ENCODE assay signal across 1 cellular context in the genomic region with DNA sequence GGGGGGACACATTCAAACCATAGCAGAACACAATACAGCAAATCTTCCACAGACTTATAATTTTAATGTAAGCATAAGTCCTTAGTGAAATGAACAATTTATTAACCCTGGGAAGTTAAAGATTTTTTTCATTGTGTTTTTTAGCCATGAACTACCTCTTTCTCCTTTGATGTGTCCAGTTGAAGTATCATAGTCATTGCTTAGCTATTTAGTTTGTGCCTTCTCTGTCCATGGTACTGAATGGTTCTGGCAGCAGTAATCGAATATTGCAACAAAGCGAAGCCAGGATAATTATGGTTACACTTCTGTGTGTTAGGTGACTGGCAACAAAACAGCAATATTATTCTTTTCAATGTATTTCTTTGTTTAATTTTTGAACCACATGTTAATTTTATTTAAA.
A peak's percentile ranks its signal among the peaks of the same experiment; 100 is the strongest.
TF ChIP-seq lines count a peak whose summit lies in the region.

No MANE protein-coding gene starts in this region.

TF ChIP-seq in HepG2, 621 proteins besides CTCF, POLR2A, EP300 and RAD21 (continued from another document and continues in another):
- TF ChIP-seq, protein P1, sequence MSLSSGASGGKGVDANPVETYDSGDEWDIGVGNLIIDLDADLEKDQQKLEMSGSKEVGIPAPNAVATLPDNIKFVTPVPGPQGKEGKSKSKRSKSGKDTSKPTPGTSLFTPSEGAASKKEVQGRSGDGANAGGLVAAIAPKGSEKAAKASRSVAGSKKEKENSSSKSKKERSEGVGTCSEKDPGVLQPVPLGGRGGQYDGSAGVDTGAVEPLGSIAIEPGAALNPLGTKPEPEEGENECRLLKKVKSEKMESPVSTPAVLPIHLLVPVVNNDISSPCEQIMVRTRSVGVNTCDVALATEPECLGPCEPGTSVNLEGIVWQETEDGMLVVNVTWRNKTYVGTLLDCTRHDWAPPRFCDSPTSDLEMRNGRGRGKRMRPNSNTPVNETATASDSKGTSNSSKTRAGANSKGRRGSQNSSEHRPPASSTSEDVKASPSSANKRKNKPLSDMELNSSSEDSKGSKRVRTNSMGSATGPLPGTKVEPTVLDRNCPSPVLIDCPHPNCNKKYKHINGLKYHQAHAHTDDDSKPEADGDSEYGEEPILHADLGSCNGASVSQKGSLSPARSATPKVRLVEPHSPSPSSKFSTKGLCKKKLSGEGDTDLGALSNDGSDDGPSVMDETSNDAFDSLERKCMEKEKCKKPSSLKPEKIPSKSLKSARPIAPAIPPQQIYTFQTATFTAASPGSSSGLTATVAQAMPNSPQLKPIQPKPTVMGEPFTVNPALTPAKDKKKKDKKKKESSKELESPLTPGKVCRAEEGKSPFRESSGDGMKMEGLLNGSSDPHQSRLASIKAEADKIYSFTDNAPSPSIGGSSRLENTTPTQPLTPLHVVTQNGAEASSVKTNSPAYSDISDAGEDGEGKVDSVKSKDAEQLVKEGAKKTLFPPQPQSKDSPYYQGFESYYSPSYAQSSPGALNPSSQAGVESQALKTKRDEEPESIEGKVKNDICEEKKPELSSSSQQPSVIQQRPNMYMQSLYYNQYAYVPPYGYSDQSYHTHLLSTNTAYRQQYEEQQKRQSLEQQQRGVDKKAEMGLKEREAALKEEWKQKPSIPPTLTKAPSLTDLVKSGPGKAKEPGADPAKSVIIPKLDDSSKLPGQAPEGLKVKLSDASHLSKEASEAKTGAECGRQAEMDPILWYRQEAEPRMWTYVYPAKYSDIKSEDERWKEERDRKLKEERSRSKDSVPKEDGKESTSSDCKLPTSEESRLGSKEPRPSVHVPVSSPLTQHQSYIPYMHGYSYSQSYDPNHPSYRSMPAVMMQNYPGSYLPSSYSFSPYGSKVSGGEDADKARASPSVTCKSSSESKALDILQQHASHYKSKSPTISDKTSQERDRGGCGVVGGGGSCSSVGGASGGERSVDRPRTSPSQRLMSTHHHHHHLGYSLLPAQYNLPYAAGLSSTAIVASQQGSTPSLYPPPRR (CRISPR knock-in tag; IDR thresholded peaks at IDR 0.05; ENCODE audit: borderline replicate concordance), result no peak
- TF ChIP-seq SALL1 (CRISPR knock-in tag; IDR thresholded peaks at IDR 0.05) (no peak), ZNF180 (CRISPR knock-in tag; IDR thresholded peaks at IDR 0.05; ENCODE audit: borderline replicate concordance, low read depth) (no peak), ZNF484 (CRISPR knock-in tag; IDR thresholded peaks at IDR 0.05; ENCODE audit: borderline replicate concordance, low read depth) (no peak), MIXL1 (CRISPR knock-in tag; IDR thresholded peaks at IDR 0.05) (peak; percentile 74; the same call in 1 of the 2 replicates), THAP11 (CRISPR knock-in tag; IDR thresholded peaks at IDR 0.05) (peak; percentile 48; the same call in 1 of the 2 replicates), ZNF350 (CRISPR knock-in tag; IDR thresholded peaks at IDR 0.05; ENCODE audit: borderline replicate concordance, low read depth) (no peak), RARA (CRISPR knock-in tag; IDR thresholded peaks at IDR 0.05) (peak; percentile 47), GATAD1 (CRISPR knock-in tag; IDR thresholded peaks at IDR 0.05) (0 out of 2 replicates have a peak, but pooled peaks have one; percentile 29), TEAD3 (CRISPR knock-in tag; optimal IDR thresholded peaks at IDR 0.05; ENCODE audit: borderline replicate concordance) (peak; percentile 25), EHMT2 (IDR thresholded peaks at IDR 0.05; ENCODE audit: borderline replicate concordance, low read depth, low read length) (peak; percentile 88; the same call in 1 of the 2 replicates), ZNF792 (CRISPR knock-in tag; IDR thresholded peaks at IDR 0.05) (peak; percentile 75; the same call in 1 of the 2 replicates), MAZ (IDR thresholded peaks at IDR 0.05; ENCODE audit: borderline replicate concordance, low read depth, low read length) (no peak), MAZ (CRISPR knock-in tag; IDR thresholded peaks at IDR 0.05; ENCODE audit: low read depth) (no peak), ZFP36L2 (CRISPR knock-in tag; IDR thresholded peaks at IDR 0.05) (0 out of 2 replicates have a peak, but pooled peaks have one; percentile 65), ZBTB38 (CRISPR knock-in tag; IDR thresholded peaks at IDR 0.05) (no peak), BRCA1 (CRISPR knock-in tag; IDR thresholded peaks at IDR 0.05) (peak; percentile 72; the same call in 1 of the 2 replicates), PHF5A (CRISPR knock-in tag; IDR thresholded peaks at IDR 0.05; ENCODE audit: low read depth, unreplicated experiment) (no peak), ZNF3 (CRISPR knock-in tag; IDR thresholded peaks at IDR 0.05) (no peak), ZNF841 (CRISPR knock-in tag; IDR thresholded peaks at IDR 0.05; ENCODE audit: borderline replicate concordance) (no peak), ZNF530 (CRISPR knock-in tag; IDR thresholded peaks at IDR 0.05; ENCODE audit: low read depth) (no peak)
- TF ChIP-seq, protein P2, sequence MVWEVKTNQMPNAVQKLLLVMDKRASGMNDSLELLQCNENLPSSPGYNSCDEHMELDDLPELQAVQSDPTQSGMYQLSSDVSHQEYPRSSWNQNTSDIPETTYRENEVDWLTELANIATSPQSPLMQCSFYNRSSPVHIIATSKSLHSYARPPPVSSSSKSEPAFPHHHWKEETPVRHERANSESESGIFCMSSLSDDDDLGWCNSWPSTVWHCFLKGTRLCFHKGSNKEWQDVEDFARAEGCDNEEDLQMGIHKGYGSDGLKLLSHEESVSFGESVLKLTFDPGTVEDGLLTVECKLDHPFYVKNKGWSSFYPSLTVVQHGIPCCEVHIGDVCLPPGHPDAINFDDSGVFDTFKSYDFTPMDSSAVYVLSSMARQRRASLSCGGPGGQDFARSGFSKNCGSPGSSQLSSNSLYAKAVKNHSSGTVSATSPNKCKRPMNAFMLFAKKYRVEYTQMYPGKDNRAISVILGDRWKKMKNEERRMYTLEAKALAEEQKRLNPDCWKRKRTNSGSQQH (CRISPR knock-in tag; IDR thresholded peaks at IDR 0.05; ENCODE audit: low read depth), result 0 out of 2 replicates have a peak, but pooled peaks have one; percentile 39
- TF ChIP-seq, protein P3, sequence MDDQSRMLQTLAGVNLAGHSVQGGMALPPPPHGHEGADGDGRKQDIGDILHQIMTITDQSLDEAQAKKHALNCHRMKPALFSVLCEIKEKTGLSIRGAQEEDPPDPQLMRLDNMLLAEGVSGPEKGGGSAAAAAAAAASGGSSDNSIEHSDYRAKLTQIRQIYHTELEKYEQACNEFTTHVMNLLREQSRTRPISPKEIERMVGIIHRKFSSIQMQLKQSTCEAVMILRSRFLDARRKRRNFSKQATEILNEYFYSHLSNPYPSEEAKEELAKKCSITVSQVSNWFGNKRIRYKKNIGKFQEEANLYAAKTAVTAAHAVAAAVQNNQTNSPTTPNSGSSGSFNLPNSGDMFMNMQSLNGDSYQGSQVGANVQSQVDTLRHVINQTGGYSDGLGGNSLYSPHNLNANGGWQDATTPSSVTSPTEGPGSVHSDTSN (CRISPR knock-in tag; IDR thresholded peaks at IDR 0.05; ENCODE audit: borderline replicate concordance), result 0 out of 2 replicates have a peak, but pooled peaks have one; percentile 28
- TF ChIP-seq, protein P4, sequence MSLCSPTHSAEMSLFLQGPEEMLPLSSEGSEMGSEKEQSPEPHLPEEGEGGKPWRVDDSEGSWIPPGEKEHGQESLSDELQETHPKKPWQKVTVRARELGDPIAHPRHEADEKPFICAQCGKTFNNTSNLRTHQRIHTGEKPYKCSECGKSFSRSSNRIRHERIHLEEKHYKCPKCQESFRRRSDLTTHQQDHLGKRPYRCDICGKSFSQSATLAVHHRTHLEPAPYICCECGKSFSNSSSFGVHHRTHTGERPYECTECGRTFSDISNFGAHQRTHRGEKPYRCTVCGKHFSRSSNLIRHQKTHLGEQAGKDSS (CRISPR knock-in tag; IDR thresholded peaks at IDR 0.05; ENCODE audit: borderline replicate concordance, low read depth), result no peak
- TF ChIP-seq, protein P5, sequence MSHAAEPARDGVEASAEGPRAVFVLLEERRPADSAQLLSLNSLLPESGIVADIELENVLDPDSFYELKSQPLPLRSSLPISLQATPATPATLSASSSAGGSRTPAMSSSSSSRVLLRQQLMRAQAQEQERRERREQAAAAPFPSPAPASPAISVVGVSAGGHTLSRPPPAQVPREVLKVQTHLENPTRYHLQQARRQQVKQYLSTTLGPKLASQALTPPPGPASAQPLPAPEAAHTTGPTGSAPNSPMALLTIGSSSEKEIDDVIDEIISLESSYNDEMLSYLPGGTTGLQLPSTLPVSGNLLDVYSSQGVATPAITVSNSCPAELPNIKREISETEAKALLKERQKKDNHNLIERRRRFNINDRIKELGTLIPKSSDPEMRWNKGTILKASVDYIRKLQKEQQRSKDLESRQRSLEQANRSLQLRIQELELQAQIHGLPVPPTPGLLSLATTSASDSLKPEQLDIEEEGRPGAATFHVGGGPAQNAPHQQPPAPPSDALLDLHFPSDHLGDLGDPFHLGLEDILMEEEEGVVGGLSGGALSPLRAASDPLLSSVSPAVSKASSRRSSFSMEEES (CRISPR knock-in tag; IDR thresholded peaks at IDR 0.05), result peak; percentile 43; the same call in 1 of the 2 replicates
- TF ChIP-seq, protein P6, sequence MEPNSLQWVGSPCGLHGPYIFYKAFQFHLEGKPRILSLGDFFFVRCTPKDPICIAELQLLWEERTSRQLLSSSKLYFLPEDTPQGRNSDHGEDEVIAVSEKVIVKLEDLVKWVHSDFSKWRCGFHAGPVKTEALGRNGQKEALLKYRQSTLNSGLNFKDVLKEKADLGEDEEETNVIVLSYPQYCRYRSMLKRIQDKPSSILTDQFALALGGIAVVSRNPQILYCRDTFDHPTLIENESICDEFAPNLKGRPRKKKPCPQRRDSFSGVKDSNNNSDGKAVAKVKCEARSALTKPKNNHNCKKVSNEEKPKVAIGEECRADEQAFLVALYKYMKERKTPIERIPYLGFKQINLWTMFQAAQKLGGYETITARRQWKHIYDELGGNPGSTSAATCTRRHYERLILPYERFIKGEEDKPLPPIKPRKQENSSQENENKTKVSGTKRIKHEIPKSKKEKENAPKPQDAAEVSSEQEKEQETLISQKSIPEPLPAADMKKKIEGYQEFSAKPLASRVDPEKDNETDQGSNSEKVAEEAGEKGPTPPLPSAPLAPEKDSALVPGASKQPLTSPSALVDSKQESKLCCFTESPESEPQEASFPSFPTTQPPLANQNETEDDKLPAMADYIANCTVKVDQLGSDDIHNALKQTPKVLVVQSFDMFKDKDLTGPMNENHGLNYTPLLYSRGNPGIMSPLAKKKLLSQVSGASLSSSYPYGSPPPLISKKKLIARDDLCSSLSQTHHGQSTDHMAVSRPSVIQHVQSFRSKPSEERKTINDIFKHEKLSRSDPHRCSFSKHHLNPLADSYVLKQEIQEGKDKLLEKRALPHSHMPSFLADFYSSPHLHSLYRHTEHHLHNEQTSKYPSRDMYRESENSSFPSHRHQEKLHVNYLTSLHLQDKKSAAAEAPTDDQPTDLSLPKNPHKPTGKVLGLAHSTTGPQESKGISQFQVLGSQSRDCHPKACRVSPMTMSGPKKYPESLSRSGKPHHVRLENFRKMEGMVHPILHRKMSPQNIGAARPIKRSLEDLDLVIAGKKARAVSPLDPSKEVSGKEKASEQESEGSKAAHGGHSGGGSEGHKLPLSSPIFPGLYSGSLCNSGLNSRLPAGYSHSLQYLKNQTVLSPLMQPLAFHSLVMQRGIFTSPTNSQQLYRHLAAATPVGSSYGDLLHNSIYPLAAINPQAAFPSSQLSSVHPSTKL (CRISPR knock-in tag; IDR thresholded peaks at IDR 0.05), result peak; percentile 39; the same call in 1 of the 2 replicates
- TF ChIP-seq, protein P7, sequence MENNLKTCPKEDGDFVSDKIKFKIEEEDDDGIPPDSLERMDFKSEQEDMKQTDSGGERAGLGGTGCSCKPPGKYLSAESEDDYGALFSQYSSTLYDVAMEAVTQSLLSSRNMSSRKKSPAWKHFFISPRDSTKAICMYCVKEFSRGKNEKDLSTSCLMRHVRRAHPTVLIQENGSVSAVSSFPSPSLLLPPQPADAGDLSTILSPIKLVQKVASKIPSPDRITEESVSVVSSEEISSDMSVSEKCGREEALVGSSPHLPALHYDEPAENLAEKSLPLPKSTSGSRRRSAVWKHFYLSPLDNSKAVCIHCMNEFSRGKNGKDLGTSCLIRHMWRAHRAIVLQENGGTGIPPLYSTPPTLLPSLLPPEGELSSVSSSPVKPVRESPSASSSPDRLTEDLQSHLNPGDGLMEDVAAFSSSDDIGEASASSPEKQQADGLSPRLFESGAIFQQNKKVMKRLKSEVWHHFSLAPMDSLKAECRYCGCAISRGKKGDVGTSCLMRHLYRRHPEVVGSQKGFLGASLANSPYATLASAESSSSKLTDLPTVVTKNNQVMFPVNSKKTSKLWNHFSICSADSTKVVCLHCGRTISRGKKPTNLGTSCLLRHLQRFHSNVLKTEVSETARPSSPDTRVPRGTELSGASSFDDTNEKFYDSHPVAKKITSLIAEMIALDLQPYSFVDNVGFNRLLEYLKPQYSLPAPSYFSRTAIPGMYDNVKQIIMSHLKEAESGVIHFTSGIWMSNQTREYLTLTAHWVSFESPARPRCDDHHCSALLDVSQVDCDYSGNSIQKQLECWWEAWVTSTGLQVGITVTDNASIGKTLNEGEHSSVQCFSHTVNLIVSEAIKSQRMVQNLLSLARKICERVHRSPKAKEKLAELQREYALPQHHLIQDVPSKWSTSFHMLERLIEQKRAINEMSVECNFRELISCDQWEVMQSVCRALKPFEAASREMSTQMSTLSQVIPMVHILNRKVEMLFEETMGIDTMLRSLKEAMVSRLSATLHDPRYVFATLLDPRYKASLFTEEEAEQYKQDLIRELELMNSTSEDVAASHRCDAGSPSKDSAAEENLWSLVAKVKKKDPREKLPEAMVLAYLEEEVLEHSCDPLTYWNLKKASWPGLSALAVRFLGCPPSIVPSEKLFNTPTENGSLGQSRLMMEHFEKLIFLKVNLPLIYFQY (CRISPR knock-in tag; IDR thresholded peaks at IDR 0.05; ENCODE audit: borderline replicate concordance), result peak; percentile 49; the same call in 1 of the 2 replicates
- TF ChIP-seq, protein P8, sequence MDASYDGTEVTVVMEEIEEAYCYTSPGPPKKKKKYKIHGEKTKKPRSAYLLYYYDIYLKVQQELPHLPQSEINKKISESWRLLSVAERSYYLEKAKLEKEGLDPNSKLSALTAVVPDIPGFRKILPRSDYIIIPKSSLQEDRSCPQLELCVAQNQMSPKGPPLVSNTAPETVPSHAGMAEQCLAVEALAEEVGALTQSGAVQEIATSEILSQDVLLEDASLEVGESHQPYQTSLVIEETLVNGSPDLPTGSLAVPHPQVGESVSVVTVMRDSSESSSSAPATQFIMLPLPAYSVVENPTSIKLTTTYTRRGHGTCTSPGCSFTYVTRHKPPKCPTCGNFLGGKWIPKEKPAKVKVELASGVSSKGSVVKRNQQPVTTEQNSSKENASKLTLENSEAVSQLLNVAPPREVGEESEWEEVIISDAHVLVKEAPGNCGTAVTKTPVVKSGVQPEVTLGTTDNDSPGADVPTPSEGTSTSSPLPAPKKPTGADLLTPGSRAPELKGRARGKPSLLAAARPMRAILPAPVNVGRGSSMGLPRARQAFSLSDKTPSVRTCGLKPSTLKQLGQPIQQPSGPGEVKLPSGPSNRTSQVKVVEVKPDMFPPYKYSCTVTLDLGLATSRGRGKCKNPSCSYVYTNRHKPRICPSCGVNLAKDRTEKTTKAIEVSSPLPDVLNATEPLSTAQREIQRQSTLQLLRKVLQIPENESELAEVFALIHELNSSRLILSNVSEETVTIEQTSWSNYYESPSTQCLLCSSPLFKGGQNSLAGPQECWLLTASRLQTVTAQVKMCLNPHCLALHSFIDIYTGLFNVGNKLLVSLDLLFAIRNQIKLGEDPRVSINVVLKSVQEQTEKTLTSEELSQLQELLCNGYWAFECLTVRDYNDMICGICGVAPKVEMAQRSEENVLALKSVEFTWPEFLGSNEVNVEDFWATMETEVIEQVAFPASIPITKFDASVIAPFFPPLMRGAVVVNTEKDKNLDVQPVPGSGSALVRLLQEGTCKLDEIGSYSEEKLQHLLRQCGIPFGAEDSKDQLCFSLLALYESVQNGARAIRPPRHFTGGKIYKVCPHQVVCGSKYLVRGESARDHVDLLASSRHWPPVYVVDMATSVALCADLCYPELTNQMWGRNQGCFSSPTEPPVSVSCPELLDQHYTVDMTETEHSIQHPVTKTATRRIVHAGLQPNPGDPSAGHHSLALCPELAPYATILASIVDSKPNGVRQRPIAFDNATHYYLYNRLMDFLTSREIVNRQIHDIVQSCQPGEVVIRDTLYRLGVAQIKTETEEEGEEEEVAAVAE (CRISPR knock-in tag; IDR thresholded peaks at IDR 0.05; ENCODE audit: borderline replicate concordance), result peak; percentile 62; the same call in 1 of the 2 replicates
